ENCODE assay signal across 17 cellular contexts in the genomic region with DNA sequence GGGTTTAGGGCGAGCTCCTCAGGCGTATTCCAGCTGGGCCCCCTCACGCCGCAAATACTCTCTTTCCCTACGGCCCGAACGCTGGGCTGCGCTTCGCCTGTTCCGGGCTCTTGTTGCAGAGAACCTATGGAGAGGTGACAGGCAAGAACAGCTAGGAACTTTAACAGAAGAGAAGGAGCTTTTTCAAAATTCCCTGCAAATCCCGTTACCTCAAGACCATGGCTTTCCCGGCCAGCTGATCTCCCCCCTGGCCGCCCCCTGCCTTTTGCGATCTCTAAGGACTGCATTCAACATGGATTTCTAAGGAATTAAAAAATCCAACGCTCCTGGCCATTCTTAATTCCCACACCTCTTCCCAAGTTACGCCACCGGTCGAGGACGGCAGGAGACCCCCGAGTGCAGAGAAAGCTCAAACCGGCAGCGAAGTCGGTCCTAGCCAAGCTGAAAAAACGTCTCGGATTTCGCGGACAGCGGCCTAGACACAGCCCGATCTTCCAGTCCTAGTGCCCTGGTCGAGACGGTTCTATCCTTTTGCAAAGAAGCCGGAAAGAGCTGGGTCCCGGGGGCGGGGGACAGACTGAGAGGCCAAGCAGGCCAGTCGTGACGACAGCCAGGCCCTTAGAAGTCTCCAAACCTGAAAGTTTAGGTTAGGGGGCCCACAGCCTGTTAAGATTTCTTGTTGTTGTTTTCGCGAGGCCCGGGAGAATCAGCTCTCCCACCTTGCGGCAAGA. TPM values are rescaled to one million over a fixed set of nuclear protein-coding genes. Genes with fewer than 3 reads are reported as not detected.
DNase-seq lines count a peak whose midpoint lies in the region; ATAC-seq and TF ChIP-seq lines count a peak whose summit lies in the region.
"Had no signal": no experiment of that assay in that cellular context is flagged by ENCODE, and none has a peak within 500 bp of the region (broad histone marks: within the 10 kb centered on the region; RNA-seq: fewer than 3 reads in every experiment).

No MANE protein-coding gene starts in this region.

- peaks cover 35% of the 10 kb centered on the region for H3K4me1 Mint-ChIP-seq in glutamatergic neuron (ENCODE audit: low read depth, unreplicated experiment)

- peaks cover 59% of the 10 kb centered on the region for H3K27me3 Mint-ChIP-seq in glutamatergic neuron (ENCODE audit: unreplicated experiment)

- peaks cover 30% of the 10 kb centered on the region for H3K9me3 Mint-ChIP-seq in glutamatergic neuron (ENCODE audit: unreplicated experiment)

- TF ChIP-seq CTCF in glutamatergic neuron (IDR thresholded peaks at IDR 0.05; ENCODE audit: partially characterized antibody, unreplicated experiment) (no peak), psoas muscle (IDR thresholded peaks at IDR 0.05) (no peak)

- no peaks in the 10 kb centered on the region for H3K9me3 ChIP-seq in SJSA1 (replicated peaks)
- no peaks in the 10 kb centered on the region for H3K9me3 ChIP-seq in psoas muscle
- H3K9me3 ChIP-seq: vagina had no signal

- H3K36me3 ChIP-seq in SJSA1 (peaks cover 30% of the 10 kb centered on the region), psoas muscle (ENCODE audit: insufficient read depth in 1 of 2, low read depth in 1 of 2) (no peaks in the 10 kb centered on the region)
- H3K36me3 ChIP-seq: cardiac muscle cell, vagina had no signal

- H3K4me3 Mint-ChIP-seq in glutamatergic neuron (ENCODE audit: unreplicated experiment), result peak overlapping the region; percentile 69
- H3K4me3 Mint-ChIP-seq: activated CD8-positive, alpha-beta T cell treated with anti-CD3 and anti-CD28 coated beads, Interleukin-2, amount 10 ng/mL, durations not matched to agents 7 days and 5 days had no signal

- H3K4me3 ChIP-seq in SJSA1 (peak overlapping the region; percentile 66), psoas muscle (peak overlapping the region; percentile 71)
- H3K4me3 ChIP-seq: cardiac muscle cell, vagina had no signal

- 56 to 70% (median 69%) methylated on average over 40 of the region's 40 CpGs for WGBS in psoas muscle, 3 donors

- H3K27ac ChIP-seq in SJSA1 (peak overlapping the region; percentile 89), psoas muscle (peak overlapping the region; percentile 88)
- H3K27ac ChIP-seq: cardiac muscle cell, vagina had no signal

- H3K4me1 ChIP-seq in SJSA1 (replicated peaks) (peaks cover 37% of the 10 kb centered on the region), psoas muscle (peaks cover under 1% of the 10 kb centered on the region)

- H3K27me3 ChIP-seq in SJSA1 (replicated peaks) (no peaks in the 10 kb centered on the region), psoas muscle (ENCODE audit: insufficient read depth in 3 of 3, low read length in 2 of 3) (peaks cover 0 to 5% (median 0%) of the 10 kb centered on the region in 3 donors)

- intact Hi-C loops in psoas muscle (cut with DNase I), result loop anchor here (2.0 to 10.0 kb wide), 3 partner anchors 46 to 697 kb away; no protein-coding TSS in a partner anchor

- peak; percentile 72 for DNase-seq in ELF-1 (ENCODE audit: low read depth, low spot score)
- DNase-seq in SJSA1 (ENCODE audit: low read depth in 1 of 2, low spot score in 2 of 2), result peak; percentile 85 to 93
- peak; percentile 43 for DNase-seq in glutamatergic neuron
- DNase-seq in psoas muscle, result peak in 1 of 2 donors; percentile 62
- DNase-seq in NCI-H2107 treated with DMSO at 0.1 percent for 48 hours (lab: John Stamatoyannopoulos, UW; ENCODE audit: unreplicated experiment), result no peak
- no peak for DNase-seq in NCI-H146 (lab: John Stamatoyannopoulos, UW)
- no peak for DNase-seq in NCI-H510A treated with DMSO at 0.1 percent for 48 hours (lab: John Stamatoyannopoulos, UW)
- DNase-seq: activated CD8-positive, alpha-beta T cell treated with anti-CD3 and anti-CD28 coated beads, Interleukin-2, amount 10 ng/mL, durations not matched to agents 7 days and 5 days; activated gamma-delta T cell; hypothalamus; NCI-H187; Right ventricle myocardium superior; stimulated activated CD4-positive, alpha-beta T cell treated with anti-CD3 and anti-CD28 coated beads, Interleukin-2, amount 100 ng/mL, for 24 hours had no signal

- ATAC-seq in psoas muscle (no peak), HG03196 (IDR thresholded peaks at IDR 0.05; ENCODE audit: unreplicated experiment) (no peak)
- ATAC-seq: activated CD8-positive, alpha-beta T cell treated with anti-CD3 and anti-CD28 coated beads, Interleukin-2, amount 10 ng/mL, durations not matched to agents 7 days and 5 days; HCT116 had no signal

- H3K27ac Mint-ChIP-seq in glutamatergic neuron (ENCODE audit: unreplicated experiment), result no peak overlapping the region

- peaks cover 12% of the 10 kb centered on the region for H3K36me3 Mint-ChIP-seq in glutamatergic neuron (ENCODE audit: unreplicated experiment)

RNA-seq across cellular contexts. Expression of a gene that starts 1.0 kb away (rescaled TPM):
- total RNA-seq in SJSA1 (2014; rRNA removed; shearing (Covaris generic)), result 16.0 and 31.0 TPM in 2 replicates
- 0.69 TPM for total RNA-seq in glutamatergic neuron (ENCODE audit: unreplicated experiment)
- 100 to 1,000 TPM in 3 of 4 donors, 10 to 100 TPM in 1; 62.5 to 220 (median 143) TPM for total RNA-seq in psoas muscle
- 100 to 1,000 TPM in 1 of 3 donors, 10 to 100 TPM in 2; 37.0 to 105 (median 53.8) TPM for polyA plus RNA-seq in psoas muscle
- total RNA-seq: activated CD8-positive, alpha-beta T cell treated with anti-CD3 and anti-CD28 coated beads, Interleukin-2, amount 10 ng/mL, durations not matched to agents 7 days and 5 days; cardiac muscle cell had no signal
- polyA plus RNA-seq: cardiac muscle cell had no signal

Comparison
In these comparisons a context has a peak if more than half of its experiments do, and no peak if none do; other contexts are left out.
1. DNase-seq: peak in ELF-1 (single experiment), SJSA1 (2 of 2) and glutamatergic neuron (single experiment); none in NCI-H2107 treated with DMSO at 0.1 percent for 48 hours (single experiment), NCI-H146 (single experiment) and NCI-H510A treated with DMSO at 0.1 percent for 48 hours (single experiment).
2. RNA of a gene that starts 1.0 kb away (total RNA-seq): 62.5 to 220 TPM in psoas muscle and 16.0 to 31.0 TPM in SJSA1; 0.69 TPM in glutamatergic neuron (single experiment); every median in the first group is over 10 times any median in the second.